In the genomic region with DNA sequence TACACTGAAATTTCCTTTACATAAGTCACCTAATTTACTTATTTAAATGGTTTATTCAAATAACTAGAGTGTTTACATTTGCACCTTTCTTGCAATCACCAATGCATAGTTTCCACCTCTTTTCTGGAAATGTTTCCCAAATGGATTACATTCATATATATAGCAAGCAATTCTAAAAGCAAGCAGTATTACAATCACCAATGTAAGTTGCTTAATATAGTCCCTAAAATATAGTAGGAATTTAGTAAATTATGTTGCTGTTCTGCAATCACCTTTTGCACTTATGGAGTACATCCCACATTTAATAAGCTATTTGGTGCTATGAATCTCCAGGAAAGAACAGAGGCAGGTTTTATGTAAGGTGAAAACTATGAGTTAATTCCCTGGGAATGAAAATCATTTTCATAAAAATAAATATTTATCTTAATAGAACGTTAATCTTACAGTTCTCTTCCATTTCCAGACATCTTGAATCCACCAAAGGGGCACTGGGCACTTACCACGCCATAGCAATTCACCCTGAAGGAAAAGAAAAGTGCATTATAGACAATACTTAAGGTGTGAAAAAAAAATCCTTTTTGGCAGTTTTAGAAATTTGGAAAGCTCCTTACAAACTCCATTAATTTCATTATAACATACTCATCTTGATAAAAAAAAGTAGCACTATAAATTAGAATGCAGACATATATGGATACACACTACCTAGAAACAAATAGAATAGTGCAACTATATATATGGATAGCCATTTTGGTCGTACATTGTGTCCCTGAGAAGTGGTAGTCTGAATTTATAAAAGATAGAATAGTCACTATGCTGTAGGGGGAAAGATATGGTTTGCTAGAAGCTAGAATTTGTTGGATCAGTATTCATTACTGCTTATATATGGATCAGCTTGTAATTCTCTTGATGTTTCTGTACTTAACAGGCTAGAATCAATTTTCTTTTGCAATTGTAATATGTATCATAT, we compare ENCODE assay signal across 19 cellular contexts.
"Had no signal": no experiment of that assay in that cellular context is flagged by ENCODE, and none has a peak within 500 bp of the region (broad histone marks: within the 10 kb centered on the region; RNA-seq: fewer than 3 reads in every experiment).

No MANE protein-coding gene starts in this region.

- FAIRE-seq: urothelium cell line had no signal

- DNase-seq: occipital lobe; ovary; posterior cingulate gyrus; psoas muscle; right cardiac atrium; right lobe of liver; sigmoid colon; small intestine; stimulated activated CD4-positive, alpha-beta T cell treated with anti-CD3 and anti-CD28 coated beads, Interleukin-15, amount 100 ng/mL, for 24 hours; stimulated activated CD4-positive, alpha-beta T cell treated with anti-CD3 and anti-CD28 coated beads, Interleukin-2, amount 100 ng/mL, for 24 hours; stimulated activated CD4-positive, alpha-beta T cell treated with anti-CD3 and anti-CD28 coated beads, Interleukin-2, amount 100 ng/mL, for 48 hours; stimulated activated CD4-positive, alpha-beta T cell treated with anti-CD3 and anti-CD28 coated beads, Interleukin-4, amount 100 ng/mL, for 24 hours; stimulated activated naive B cell treated with anti-CD40 and anti-IgM and Interleukin-4, amounts not matched to agents 10 μg/mL and 1 μg/mL and 100 μg/mL, for 72 hours; stimulated activated naive CD4-positive, alpha-beta T cell treated with Interleukin-2 at 50 U/mL for 16 hours; stomach; thyroid gland; trophoblast cell; upper lobe of left lung had no signal
